ENCODE assay signal across 9 cellular contexts in the genomic region with DNA sequence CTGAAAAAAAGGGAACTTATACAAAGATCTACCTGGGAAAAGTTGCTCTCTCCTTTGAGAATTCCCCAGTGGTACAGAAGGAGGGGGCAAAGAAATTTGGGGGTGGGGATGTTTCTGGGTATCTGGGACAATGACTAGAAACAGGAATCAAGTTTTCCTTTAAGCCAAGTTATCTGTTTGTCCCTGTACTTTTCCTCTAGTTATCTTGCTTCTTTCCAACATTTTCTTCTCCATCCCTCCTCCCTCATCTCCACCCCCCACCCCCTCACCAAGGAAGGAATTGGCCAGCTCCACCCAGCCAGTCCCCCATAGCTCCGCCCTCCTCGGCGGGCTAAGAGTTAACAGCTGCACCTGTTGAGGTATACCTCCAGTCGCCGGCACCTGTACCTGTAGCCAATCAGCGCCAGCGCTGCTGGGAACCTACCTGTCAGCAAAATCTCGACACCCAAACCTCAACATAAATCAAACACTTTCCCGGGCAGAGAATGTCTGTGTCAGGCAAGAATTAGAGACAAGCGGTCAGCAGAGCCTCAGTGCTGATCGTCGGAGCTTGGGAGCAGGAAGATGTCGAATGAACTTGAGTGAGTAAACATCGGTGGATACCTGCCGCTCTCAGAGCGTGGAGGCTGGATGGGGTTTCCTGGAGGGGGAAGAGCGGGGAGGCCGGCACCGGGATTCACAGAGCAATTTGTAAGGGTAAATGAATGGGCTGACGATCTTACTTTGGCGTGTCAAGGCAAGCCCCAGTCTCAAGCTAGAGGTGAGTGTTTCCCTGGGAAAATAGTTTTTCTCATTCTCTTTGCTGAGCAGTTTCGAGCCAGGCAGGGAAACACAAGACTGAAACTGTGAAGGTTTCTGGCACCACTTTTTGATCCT. TPM values are rescaled to one million over a fixed set of nuclear protein-coding genes. Genes with fewer than 3 reads are reported as not detected.
DNase-seq lines count a peak whose midpoint lies in the region; ATAC-seq and TF ChIP-seq lines count a peak whose summit lies in the region.
"Had no signal": no experiment of that assay in that cellular context is flagged by ENCODE, and none has a peak within 500 bp of the region (broad histone marks: within the 10 kb centered on the region; RNA-seq: fewer than 3 reads in every experiment).

Gene GRHL3, plus strand, starts transcription at position 370 of the 876 bp plus-strand sequence. Its CDS starts 195 bp downstream, at position 565.

- no peaks in the 10 kb centered on the region for H3K36me3 ChIP-seq in mammary epithelial cell (ENCODE audit: insufficient read depth, low read length)
- H3K36me3 ChIP-seq in mucosa of stomach (ENCODE audit: control insufficient read depth, insufficient read depth, low read length), result no peaks in the 10 kb centered on the region

- H3K9me3 ChIP-seq in mammary epithelial cell (replicated peaks; ENCODE audit: insufficient read depth, low read length), result no peaks in the 10 kb centered on the region
- no peaks in the 10 kb centered on the region for H3K9me3 ChIP-seq in mucosa of stomach (ENCODE audit: control insufficient read depth, low read length)

- peak within 1 kb of the TSS; percentile 90 for H3K4me2 ChIP-seq in mammary epithelial cell (ENCODE audit: insufficient read depth, low read depth, low read length)

- ATAC-seq in HG03469 (IDR thresholded peaks at IDR 0.05; ENCODE audit: unreplicated experiment) (no peak), HG03432 (IDR thresholded peaks at IDR 0.05; ENCODE audit: unreplicated experiment) (no peak)

- in situ Hi-C loops in mammary epithelial cell (cut with MboI; ENCODE audit: low sequenced_read_pairs in 2 of 2), result no loop called here

- H3K9ac ChIP-seq in mammary epithelial cell (ENCODE audit: insufficient read depth, low read length) (peak within 1 kb of the TSS; percentile 99), mucosa of stomach (ENCODE audit: low read length) (peak within 1 kb of the TSS; percentile 32)

- CTCF ChIA-PET in mammary epithelial cell (lab: Charles Lee; ENCODE audit: low non-redundant PET), result interaction anchor here (1.6 kb wide), 1 partner anchor 117 kb away, joined by 4 read pairs; no protein-coding TSS in a partner anchor

- TSS peak; percentile 2 for BruUV-seq in mammary epithelial cell (replicated peaks; lab: Mats Ljungman, UMichigan)

- DNase-seq in DMS79 treated with DMSO at 0.1 percent for 48 hours (lab: John Stamatoyannopoulos, UW) (peak; percentile 96), NCI-H2029 treated with DMSO at 0.1 percent for 48 hours (lab: John Stamatoyannopoulos, UW) (peak; percentile 59), mammary epithelial cell (peak; percentile 98), HuH-7.5 (ENCODE audit: low spot score) (no peak), MV-4-11 (lab: John Stamatoyannopoulos, UW) (no peak)
- DNase-seq: stimulated activated CD4-positive, alpha-beta T cell treated with anti-CD3 and anti-CD28 coated beads, Interleukin-4, amount 100 ng/mL, for 1 hour had no signal

- H3K4me1 ChIP-seq in mammary epithelial cell (ENCODE audit: insufficient read depth, low read length), result peaks cover 88% of the 10 kb centered on the region
- H3K4me1 ChIP-seq in mucosa of stomach (ENCODE audit: control insufficient read depth, insufficient read depth, low read length), result peaks cover 41% of the 10 kb centered on the region

- no peaks in the 10 kb centered on the region for H3K27me3 ChIP-seq in mammary epithelial cell (ENCODE audit: insufficient read depth, low read length)
- H3K27me3 ChIP-seq in mucosa of stomach (ENCODE audit: control insufficient read depth, insufficient read depth, low read length), result no peaks in the 10 kb centered on the region

- H4K20me1 ChIP-seq in mammary epithelial cell (ENCODE audit: insufficient read depth, low read length), result no peaks in the 10 kb centered on the region

- TF ChIP-seq CTCF in mammary epithelial cell (conservative IDR thresholded peaks at IDR 0.05 in 1 of 2, IDR thresholded peaks at IDR 0.05 in 1 of 2; ENCODE audit: extremely low read depth in 1 of 2, insufficient read depth in 1 of 2, low read depth in 1 of 2, low read length in 2 of 2), result no peak

- intact Hi-C loops in mammary epithelial cell (cut with micrococcal nuclease), result loop anchor here (1.0 to 5.0 kb wide), 6 partner anchors 37 to 316 kb away; no protein-coding TSS in a partner anchor

- H3K4me3 ChIP-seq in mammary epithelial cell (replicated peaks in 1 of 3; ENCODE audit: insufficient read depth in 1 of 3, low read depth in 2 of 3, low read length in 3 of 3), result peak within 1 kb of the TSS; percentile 19 to 57 (median 40)
- H3K4me3 ChIP-seq in mucosa of stomach (ENCODE audit: low read length), result no peak within 1 kb of the TSS

- peaks cover 11% of the 10 kb centered on the region for H3K79me2 ChIP-seq in mammary epithelial cell (ENCODE audit: insufficient read depth, low read length)

- WGBS in mammary epithelial cell (ENCODE audit: low coverage, missing lambda C conversion rate), result 0% methylated on average over 18 of the region's 22 CpGs

- dilution Hi-C loops in mammary epithelial cell (cut with HindIII; ENCODE audit: low sequenced_read_pairs), result loop anchor here (10.0 kb wide), 1 partner anchor 174 kb away; the partner anchor contains the start of gene IL22RA1

- peak within 1 kb of the TSS; percentile 99 for H3K27ac ChIP-seq in mammary epithelial cell (ENCODE audit: insufficient read depth, low read depth, low read length)

- peak within 1 kb of the TSS; percentile 62 for H2AFZ ChIP-seq in mammary epithelial cell (ENCODE audit: low read depth, low read length)

RNA-seq across cellular contexts. Expression of gene GRHL3, which starts in this region (rescaled TPM):
- 10 to 100 TPM in 1 of 2 donors, 1 to 10 TPM in 1; 1.3 to 15.3 TPM for total RNA-seq in mammary epithelial cell
- polyA plus RNA-seq in mammary epithelial cell, result 3.5 TPM
- polyA minus RNA-seq in mammary epithelial cell, result 1.1 TPM

Comparison
In these comparisons a context has a peak if more than half of its experiments do, and no peak if none do; other contexts are left out.
1. DNase-seq: peak in DMS79 treated with DMSO at 0.1 percent for 48 hours (single experiment), NCI-H2029 treated with DMSO at 0.1 percent for 48 hours (single experiment) and mammary epithelial cell (single experiment); none in HuH-7.5 (single experiment) and MV-4-11 (single experiment).